In the genomic region with DNA sequence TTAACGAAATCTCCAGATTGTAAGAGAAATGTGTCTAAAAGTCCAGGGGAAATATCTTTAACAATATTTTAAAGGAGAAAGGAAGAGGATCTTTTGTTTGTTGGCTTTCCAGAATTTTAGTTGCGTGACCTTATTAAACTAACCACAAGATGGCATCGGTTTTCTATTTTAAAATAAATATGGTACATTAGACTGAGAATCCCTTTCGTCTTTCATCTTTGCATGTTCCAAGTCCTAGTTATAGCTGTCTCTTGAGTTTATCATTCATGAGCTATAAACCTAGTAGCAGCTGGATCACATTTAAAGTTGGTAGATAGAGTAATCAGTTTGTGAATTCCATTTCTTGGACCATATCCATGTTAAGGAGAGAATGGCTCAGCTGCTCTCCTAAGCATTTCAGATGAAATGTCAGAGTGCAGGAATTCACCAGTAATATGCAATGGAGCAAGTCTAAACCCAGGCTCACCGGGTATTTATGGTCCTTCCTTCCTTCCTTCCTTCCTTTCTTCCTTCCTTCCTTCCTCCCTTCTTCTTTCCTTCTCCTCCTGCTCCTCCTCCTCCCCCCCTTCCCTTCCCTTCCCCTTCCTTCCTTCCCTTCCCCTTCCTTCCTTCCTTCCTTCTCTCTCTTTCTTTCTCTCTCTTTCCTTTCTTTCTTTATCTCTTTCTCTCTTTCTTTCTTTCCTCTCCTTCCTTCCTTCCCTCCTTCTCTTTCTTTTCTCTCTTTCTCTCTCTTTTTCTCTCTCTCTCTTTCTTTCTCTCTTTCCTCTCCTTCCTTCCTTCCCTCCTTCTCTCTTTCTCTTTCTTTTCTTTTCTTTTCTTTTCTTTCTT, we compare ENCODE assay signal across 9 cellular contexts. TPM values are rescaled to one million over a fixed set of nuclear protein-coding genes. Genes with fewer than 3 reads are reported as not detected.
A peak's percentile ranks its signal among the peaks of the same experiment; 100 is the strongest.
DNase-seq lines count a peak whose midpoint lies in the region; ATAC-seq, FAIRE-seq and TF ChIP-seq lines count a peak whose summit lies in the region.
"Had no signal": no experiment of that assay in that cellular context is flagged by ENCODE, and none has a peak within 500 bp of the region (broad histone marks: within the 10 kb centered on the region; RNA-seq: fewer than 3 reads in every experiment).

No MANE protein-coding gene starts in this region.

- H3K36me3 Mint-ChIP-seq in Caco-2 (ENCODE audit: insufficient read depth, unreplicated experiment) (no peaks in the 10 kb centered on the region), T-helper 17 cell (ENCODE audit: low read depth) (no peaks in the 10 kb centered on the region)
- H3K36me3 Mint-ChIP-seq: natural killer cell had no signal

- no peak for TF ChIP-seq POLR2A in sigmoid colon (IDR thresholded peaks at IDR 0.05)

- ATAC-seq in T-helper 17 cell (peak; percentile 72), GM19397 (IDR thresholded peaks at IDR 0.05; ENCODE audit: unreplicated experiment) (no peak)

- TF ChIP-seq CTCF in Caco-2 (IDR thresholded peaks at IDR 0.05; ENCODE audit: insufficient read depth in 1 of 2, low read depth in 1 of 2, low read length in 1 of 2, severe bottlenecking in 1 of 2, unreplicated experiment in 1 of 2), result peak; percentile 36 to 51
- peak; percentile 8 to 47 (median 29) for TF ChIP-seq CTCF in sigmoid colon (IDR thresholded peaks at IDR 0.05)

- H3K4me1 Mint-ChIP-seq in Caco-2 (ENCODE audit: low read depth, unreplicated experiment) (peaks cover 10% of the 10 kb centered on the region), T-helper 17 cell (peaks cover 26% of the 10 kb centered on the region)

- peak overlapping the region in 3 of 4 donors; percentile 22 to 62 (median 45) for H3K27ac ChIP-seq in sigmoid colon

- H3K36me3 ChIP-seq in Caco-2 (ENCODE audit: control insufficient read depth, insufficient read depth, low read length) (no peaks in the 10 kb centered on the region), sigmoid colon (no peaks in the 10 kb centered on the region)

- H3K4me1 ChIP-seq in Caco-2, result no peaks in the 10 kb centered on the region
- peaks cover 0 to 4% (median 0%) of the 10 kb centered on the region in 4 donors for H3K4me1 ChIP-seq in sigmoid colon

- intact Hi-C loops in Caco-2 (cut with micrococcal nuclease; ENCODE audit: unreplicated experiment) (loop anchor here (1.0 to 5.0 kb wide), 5 partner anchors 43 to 796 kb away; no protein-coding TSS in a partner anchor), sigmoid colon (cut with DNase I) (loop anchor here (5.0 to 10.0 kb wide), 4 partner anchors 88 to 938 kb away; no protein-coding TSS in a partner anchor)

- POLR2A ChIA-PET in Caco-2 (lab: Charles Lee), result interaction anchor here (0.6 kb wide), 1 partner anchor 259 kb away, joined by 4 read pairs; no protein-coding TSS in a partner anchor

- peaks cover 13% of the 10 kb centered on the region for H3K9me3 Mint-ChIP-seq in Caco-2 (ENCODE audit: unreplicated experiment)
- H3K9me3 Mint-ChIP-seq: natural killer cell had no signal

- TF ChIP-seq EP300 in sigmoid colon (IDR thresholded peaks at IDR 0.05), result no peak

- no peaks in the 10 kb centered on the region for H3K27me3 ChIP-seq in Caco-2 (replicated peaks; ENCODE audit: control insufficient read depth, insufficient read depth, low read length)
- no peaks in the 10 kb centered on the region for H3K27me3 ChIP-seq in sigmoid colon

- H3K9me3 ChIP-seq in Caco-2 (no peaks in the 10 kb centered on the region), T-helper 17 cell (ENCODE audit: control insufficient read depth, low read length, poor library complexity, severe bottlenecking) (no peaks in the 10 kb centered on the region), sigmoid colon (no peaks in the 10 kb centered on the region)

- BruUV-seq in Caco-2 (replicated peaks; lab: Mats Ljungman, UMichigan), result no TSS peak

- DNase-seq in Caco-2, result peak in 1 of 2 experiments; percentile 34
- peak; percentile 72 for DNase-seq in KBM-7
- DNase-seq in T-helper 17 cell, result no peak
- peak in 1 of 2 donors; percentile 8 for DNase-seq in frontal cortex (ENCODE audit: low spot score in 2 of 2)
- DNase-seq in sigmoid colon, result no peak
- DNase-seq in stimulated activated CD4-positive, alpha-beta T cell treated with anti-CD3 and anti-CD28 coated beads, Interleukin-2, amount 100 ng/mL, for 24 hours, result no peak
- DNase-seq in activated CD8-positive, alpha-beta memory T cell treated with anti-CD3 and anti-CD28 coated beads, Interleukin-2, amount 50 U/mL, for 4 hours, result no peak
- DNase-seq: natural killer cell had no signal

- FAIRE-seq in frontal cortex (lab: Jason Lieb, UNC), result peak; percentile 73

- CTCF ChIA-PET in Caco-2 (lab: Charles Lee), result interaction anchor here (0.8 to 2.1 kb wide), 3 partner anchors 37 to 112 kb away, joined by 4 to 13 read pairs (median 5); a partner anchor contains a TSS

- no peak overlapping the region for H3K4me3 ChIP-seq in Caco-2 (ENCODE audit: low read depth, low read length)
- H3K4me3 ChIP-seq in sigmoid colon, result no peak overlapping the region

- WGBS in sigmoid colon, 2 donors, result 1 to 12% methylated on average over 5 of the region's 5 CpGs

- H3K27me3 Mint-ChIP-seq in Caco-2 (ENCODE audit: insufficient read depth, unreplicated experiment), result no peaks in the 10 kb centered on the region
- no peaks in the 10 kb centered on the region for H3K27me3 Mint-ChIP-seq in T-helper 17 cell

- in situ Hi-C loops in KBM-7 (cut with MboI; ENCODE audit: low pct_unique_long_range_greater_than_20kb, low sequenced_read_pairs), result no loop called here

- H3K4me3 Mint-ChIP-seq in Caco-2 (ENCODE audit: unreplicated experiment) (peak overlapping the region; percentile 4), T-helper 17 cell (peak overlapping the region; percentile 41)
- H3K4me3 Mint-ChIP-seq: natural killer cell had no signal

- H3K27ac Mint-ChIP-seq in Caco-2 (ENCODE audit: unreplicated experiment) (no peak overlapping the region), T-helper 17 cell (peak overlapping the region; percentile 63)
- H3K27ac Mint-ChIP-seq: natural killer cell had no signal

RNA-seq across cellular contexts. Expression of a gene that starts 57.8 kb away (rescaled TPM):
- 154 and 164 TPM in 2 replicates for total RNA-seq in Caco-2 (2022)
- total RNA-seq in T-helper 17 cell, result 100 to 1,000 TPM; 101 to 112 TPM
- 112 TPM for total RNA-seq in frontal cortex
- 10 to 100 TPM; 46.0 to 64.2 (median 55.1) TPM for total RNA-seq in sigmoid colon
- polyA plus RNA-seq in sigmoid colon, result 10 to 100 TPM; 37.5 to 83.7 (median 50.5) TPM
